20 cellular contexts compared by ENCODE assay signal in genomic region chr2:55096586-55096985, GRCh38. TPM values are rescaled to one million over a fixed set of nuclear protein-coding genes. Genes with fewer than 3 reads are reported as not detected.
A peak's percentile ranks its signal among the peaks of the same experiment; 100 is the strongest.
DNase-seq lines count a peak whose midpoint lies in the region; ATAC-seq and TF ChIP-seq lines count a peak whose summit lies in the region.
"Had no signal": no experiment of that assay in that cellular context is flagged by ENCODE, and none has a peak within 500 bp of the region (broad histone marks: within the 10 kb centered on the region; RNA-seq: fewer than 3 reads in every experiment).

No MANE protein-coding gene starts in this region.

- 67 to 82% (median 73%) methylated on average over 3 of the region's 3 CpGs for WGBS in stomach, 5 donors

- no peaks in the 10 kb centered on the region for H3K36me3 ChIP-seq in ACC112 (ENCODE audit: insufficient read depth, low read length)
- H3K36me3 ChIP-seq in RWPE2 (ENCODE audit: low read depth): no peaks in the 10 kb centered on the region
- H3K36me3 ChIP-seq in lower lobe of right lung: no peaks in the 10 kb centered on the region
- no peaks in the 10 kb centered on the region for H3K36me3 ChIP-seq in stomach
- H3K36me3 ChIP-seq: left lung had no signal

- ATAC-seq in RWPE2 (ENCODE audit: low read depth): no peak
- no peak for ATAC-seq in lower lobe of right lung
- ATAC-seq in GM18868 (IDR thresholded peaks at IDR 0.05; ENCODE audit: unreplicated experiment): no peak
- no peak for ATAC-seq in HG03095 (IDR thresholded peaks at IDR 0.05; ENCODE audit: unreplicated experiment)
- no peak for ATAC-seq in left colon
- ATAC-seq: left lung, T-cell had no signal

- no peak for DNase-seq in RWPE2 (ENCODE audit: low spot score)
- DNase-seq in lower lobe of right lung: no peak
- DNase-seq in stomach: no peak
- DNase-seq in left colon: no peak
- no peak for DNase-seq in activated CD4-positive, alpha-beta T cell treated with anti-CD3 and anti-CD28 coated beads for 4 hours
- DNase-seq: activated CD4-positive, alpha-beta T cell treated with anti-CD3 and anti-CD28 coated beads for 1 hour; activated naive CD4-positive, alpha-beta T cell treated with anti-CD3 and anti-CD28 coated beads for 36 hours; activated T-cell treated with anti-CD3 and anti-CD28 coated beads, Interleukin-2, amount 50 U/mL, for 24 hours; CD4-positive, alpha-beta T cell; dorsolateral prefrontal cortex; GDM1; H9; immature natural killer cell; KBM-7; left lung; NCI-H526; T-cell had no signal

- H3K27ac ChIP-seq in ACC112 (ENCODE audit: low read depth, low read length) (peak overlapping the region; percentile 48), RWPE2 (ENCODE audit: poor library complexity, severe bottlenecking) (peak overlapping the region; percentile 32), lower lobe of right lung (peak overlapping the region; percentile 57), stomach (peak overlapping the region in 3 of 5 donors; percentile 68 to 74 (median 73))

- no peaks in the 10 kb centered on the region for H3K27me3 ChIP-seq in ACC112 (ENCODE audit: insufficient read depth, low read length)
- H3K27me3 ChIP-seq in RWPE2 (ENCODE audit: insufficient read depth, poor library complexity, severe bottlenecking): no peaks in the 10 kb centered on the region
- H3K27me3 ChIP-seq in lower lobe of right lung (ENCODE audit: low read depth): no peaks in the 10 kb centered on the region
- no peaks in the 10 kb centered on the region for H3K27me3 ChIP-seq in stomach
- H3K27me3 ChIP-seq: dorsolateral prefrontal cortex, left lung had no signal

- H2AFZ ChIP-seq in ACC112 (ENCODE audit: low read length, unreplicated experiment): peak overlapping the region; percentile 0

- no peaks in the 10 kb centered on the region for H3K9me3 ChIP-seq in RWPE2 (ENCODE audit: severe bottlenecking)
- no peaks in the 10 kb centered on the region for H3K9me3 ChIP-seq in lower lobe of right lung
- H3K9me3 ChIP-seq in stomach: no peaks in the 10 kb centered on the region
- H3K9me3 ChIP-seq: left lung had no signal

- H3K4me3 ChIP-seq in ACC112 (ENCODE audit: low read depth, low read length): no peak overlapping the region
- no peak overlapping the region for H3K4me3 ChIP-seq in RWPE2 (ENCODE audit: severe bottlenecking)
- H3K4me3 ChIP-seq in lower lobe of right lung: no peak overlapping the region
- no peak overlapping the region for H3K4me3 ChIP-seq in stomach
- H3K4me3 ChIP-seq: dorsolateral prefrontal cortex, left lung had no signal

- peaks cover 55% of the 10 kb centered on the region for H3K4me1 ChIP-seq in ACC112 (ENCODE audit: control insufficient read depth, insufficient read depth, low read length, unreplicated experiment)
- peaks cover 63% of the 10 kb centered on the region for H3K4me1 ChIP-seq in RWPE2 (ENCODE audit: insufficient read depth, poor library complexity, severe bottlenecking)
- H3K4me1 ChIP-seq in lower lobe of right lung: peaks cover 53% of the 10 kb centered on the region
- H3K4me1 ChIP-seq in stomach: peaks cover 17 to 60% (median 43%) of the 10 kb centered on the region in 4 donors

- intact Hi-C loops in lower lobe of right lung (cut with DNase I) (no loop called here), stomach (cut with DNase I; ENCODE audit: low total_unique reads) (no loop called here), left colon (cut with DNase I, micrococcal nuclease) (no loop called here)

- H3K79me2 ChIP-seq in ACC112 (ENCODE audit: control insufficient read depth, insufficient read depth, low read length, unreplicated experiment): no peaks in the 10 kb centered on the region

- no peak for TF ChIP-seq CTCF in RWPE2 (IDR thresholded peaks at IDR 0.05; ENCODE audit: poor library complexity, severe bottlenecking)
- no peak for TF ChIP-seq CTCF in lower lobe of right lung (IDR thresholded peaks at IDR 0.05)
- TF ChIP-seq CTCF in stomach (IDR thresholded peaks at IDR 0.05): no peak

- TF ChIP-seq POLR2A in stomach (IDR thresholded peaks at IDR 0.05): no peak

- TF ChIP-seq EP300 in stomach (IDR thresholded peaks at IDR 0.05): no peak

RNA-seq across cellular contexts. Expression of gene RTN4, which starts 46.3 kb away (rescaled TPM):
- total RNA-seq in lower lobe of right lung: 317 TPM
- 100 to 1,000 TPM; 114 to 463 (median 173) TPM for total RNA-seq in stomach
- polyA plus RNA-seq in stomach: 100 to 1,000 TPM in 1 of 3 donors, 10 to 100 TPM in 2; 40.8 to 116 (median 48.7) TPM
- total RNA-seq in left colon: 100 to 1,000 TPM; 237 to 280 TPM
